8 cellular contexts compared by ENCODE assay signal in genomic region chr7:141551773-141552162, GRCh38. TPM values are rescaled to one million over a fixed set of nuclear protein-coding genes. Genes with fewer than 3 reads are reported as not detected.
A peak's percentile ranks its signal among the peaks of the same experiment; 100 is the strongest.
DNase-seq lines count a peak whose midpoint lies in the region; ATAC-seq and TF ChIP-seq lines count a peak whose summit lies in the region.

No MANE protein-coding gene starts in this region.

- no peaks in the 10 kb centered on the region for H3K36me3 ChIP-seq in CD8-positive, alpha-beta T cell (ENCODE audit: insufficient read depth, low read length)
- H3K36me3 ChIP-seq in thoracic aorta, result peaks cover 4% of the 10 kb centered on the region

- H3K4me3 ChIP-seq in CD8-positive, alpha-beta T cell (ENCODE audit: low read depth, low read length), result peak overlapping the region; percentile 68
- H3K4me3 ChIP-seq in thoracic aorta, result peak overlapping the region; percentile 98

- intact Hi-C loops in CD8-positive, alpha-beta T cell (cut with DNase I, micrococcal nuclease), result loop anchor here (1.0 to 10.0 kb wide), 10 partner anchors 151 to 1157 kb away; partner anchors contain the start of genes BRAF (in 2 of the 2), DENND11 (in 2 of the 2), SSBP1 (in 2 of the 2) and MRPS33 (in 1 of the 2)

- H3K4me3 Mint-ChIP-seq in CD8-positive, alpha-beta T cell, result peak overlapping the region; percentile 93
- peak overlapping the region; percentile 91 for H3K4me3 Mint-ChIP-seq in activated CD8-positive, alpha-beta T cell treated with anti-CD3 and anti-CD28 coated beads, Interleukin-2, amount 10 ng/mL, durations not matched to agents 7 days and 5 days
- H3K4me3 Mint-ChIP-seq in immature natural killer cell, result peak overlapping the region; percentile 88 to 93 (median 91)

- TF ChIP-seq CTCF in CD8-positive, alpha-beta T cell (IDR thresholded peaks at IDR 0.05), result no peak
- TF ChIP-seq CTCF in thoracic aorta (IDR thresholded peaks at IDR 0.05), result no peak

- H3K27ac Mint-ChIP-seq in CD8-positive, alpha-beta T cell, result peak overlapping the region; percentile 83
- peak overlapping the region; percentile 90 for H3K27ac Mint-ChIP-seq in activated CD8-positive, alpha-beta T cell treated with anti-CD3 and anti-CD28 coated beads, Interleukin-2, amount 10 ng/mL, durations not matched to agents 7 days and 5 days
- H3K27ac Mint-ChIP-seq in immature natural killer cell, result peak overlapping the region; percentile 67 to 92 (median 84)

- no peak for ATAC-seq in CD8-positive, alpha-beta T cell
- ATAC-seq in HG02759 (IDR thresholded peaks at IDR 0.05; ENCODE audit: unreplicated experiment), result peak; percentile 14
- ATAC-seq in activated CD8-positive, alpha-beta T cell treated with anti-CD3 and anti-CD28 coated beads, Interleukin-2, amount 10 ng/mL, durations not matched to agents 7 days and 5 days, result peak; percentile 25
- ATAC-seq in thoracic aorta (ENCODE audit: insufficient number of reproducible peaks, low FRiP score, low read depth), result no peak
- ATAC-seq in GM21423 (IDR thresholded peaks at IDR 0.05; ENCODE audit: unreplicated experiment), result no peak

- no peaks in the 10 kb centered on the region for H3K27me3 Mint-ChIP-seq in CD8-positive, alpha-beta T cell (ENCODE audit: low read depth)
- H3K27me3 Mint-ChIP-seq in activated CD8-positive, alpha-beta T cell treated with anti-CD3 and anti-CD28 coated beads, Interleukin-2, amount 10 ng/mL, durations not matched to agents 7 days and 5 days (ENCODE audit: low read depth), result no peaks in the 10 kb centered on the region
- H3K27me3 Mint-ChIP-seq in immature natural killer cell (ENCODE audit: low read depth in 3 of 3), result peaks cover 2% of the 10 kb centered on the region in 3 donors

- no peaks in the 10 kb centered on the region for H3K9me3 ChIP-seq in CD8-positive, alpha-beta T cell (ENCODE audit: low read length)
- no peaks in the 10 kb centered on the region for H3K9me3 ChIP-seq in thoracic aorta

- peaks cover 18% of the 10 kb centered on the region for H3K4me1 ChIP-seq in CD8-positive, alpha-beta T cell (ENCODE audit: insufficient read depth, low read length)
- H3K4me1 ChIP-seq in thoracic aorta (ENCODE audit: control insufficient read depth in 1 of 2, low read depth in 2 of 2), result peaks cover 10 to 17% of the 10 kb centered on the region in 2 donors

- no peaks in the 10 kb centered on the region for H3K9me3 Mint-ChIP-seq in CD8-positive, alpha-beta T cell
- no peaks in the 10 kb centered on the region for H3K9me3 Mint-ChIP-seq in activated CD8-positive, alpha-beta T cell treated with anti-CD3 and anti-CD28 coated beads, Interleukin-2, amount 10 ng/mL, durations not matched to agents 7 days and 5 days (ENCODE audit: insufficient read depth)
- peaks cover 0 to 1% (median 0%) of the 10 kb centered on the region in 6 donors for H3K9me3 Mint-ChIP-seq in immature natural killer cell

- POLR2A ChIA-PET in CD8-positive, alpha-beta T cell (lab: Charles Lee), result interaction anchor here (1.2 to 2.0 kb wide), 6 partner anchors 29 to 537 kb away, joined by 3 to 12 read pairs (median 3); partner anchors contain the start of genes MRPS33 and SSBP1
- POLR2A ChIA-PET in activated CD8-positive, alpha-beta T cell treated with anti-CD3 and anti-CD28 coated beads, Interleukin-2, amount 10 ng/mL, durations not matched to agents 7 days and 5 days (lab: Charles Lee), result interaction anchor here (0.6 to 2.3 kb wide), 6 partner anchors 11 to 186 kb away, joined by 3 to 9 read pairs (median 3); partner anchors contain the start of gene SSBP1

- H3K27me3 ChIP-seq in CD8-positive, alpha-beta T cell (ENCODE audit: insufficient read depth, low read length), result no peaks in the 10 kb centered on the region
- H3K27me3 ChIP-seq in thoracic aorta (replicated peaks; ENCODE audit: insufficient read depth), result no peaks in the 10 kb centered on the region

- no peak for DNase-seq in CD8-positive, alpha-beta T cell
- no peak for DNase-seq in activated CD8-positive, alpha-beta T cell treated with anti-CD3 and anti-CD28 coated beads, Interleukin-2, amount 10 ng/mL, durations not matched to agents 7 days and 5 days
- DNase-seq in immature natural killer cell, result no peak
- no peak for DNase-seq in thoracic aorta (ENCODE audit: low spot score)
- DNase-seq in inferior parietal cortex (ENCODE audit: extremely low spot score), result no peak
- DNase-seq in A172 (ENCODE audit: low spot score), result no peak

- H3K4me1 Mint-ChIP-seq in CD8-positive, alpha-beta T cell (ENCODE audit: low read depth), result peaks cover 31% of the 10 kb centered on the region
- peaks cover 29% of the 10 kb centered on the region for H3K4me1 Mint-ChIP-seq in activated CD8-positive, alpha-beta T cell treated with anti-CD3 and anti-CD28 coated beads, Interleukin-2, amount 10 ng/mL, durations not matched to agents 7 days and 5 days (ENCODE audit: low read depth)
- H3K4me1 Mint-ChIP-seq in immature natural killer cell, result peaks cover 42 to 59% of the 10 kb centered on the region in 2 donors

- peaks cover 24% of the 10 kb centered on the region for H3K36me3 Mint-ChIP-seq in CD8-positive, alpha-beta T cell
- peaks cover 38% of the 10 kb centered on the region for H3K36me3 Mint-ChIP-seq in activated CD8-positive, alpha-beta T cell treated with anti-CD3 and anti-CD28 coated beads, Interleukin-2, amount 10 ng/mL, durations not matched to agents 7 days and 5 days (ENCODE audit: low read depth)
- H3K36me3 Mint-ChIP-seq in immature natural killer cell, result peaks cover 0 to 35% (median 11%) of the 10 kb centered on the region in 3 donors

- CTCF ChIA-PET in CD8-positive, alpha-beta T cell (lab: Charles Lee), result interaction anchor here (1.3 kb wide), 1 partner anchor 20 kb away, joined by 4 read pairs; no protein-coding TSS in a partner anchor
- CTCF ChIA-PET in activated CD8-positive, alpha-beta T cell treated with anti-CD3 and anti-CD28 coated beads, Interleukin-2, amount 10 ng/mL, durations not matched to agents 7 days and 5 days (lab: Charles Lee), result interaction anchor here (0.9 to 3.0 kb wide), 6 partner anchors 11 to 186 kb away, joined by 3 to 11 read pairs (median 4); partner anchors contain the start of gene SSBP1

- H3K27ac ChIP-seq in CD8-positive, alpha-beta T cell (ENCODE audit: low read depth, low read length), result peak overlapping the region; percentile 50
- peak overlapping the region in 1 of 2 donors; percentile 20 for H3K27ac ChIP-seq in thoracic aorta

RNA-seq across cellular contexts. Expression of gene AGK, which starts 0.6 kb away (rescaled TPM):
- total RNA-seq in CD8-positive, alpha-beta T cell, result 10 to 100 TPM; 20.5 to 22.6 TPM
- 10 to 100 TPM; 41.0 to 41.2 TPM for total RNA-seq in activated CD8-positive, alpha-beta T cell treated with anti-CD3 and anti-CD28 coated beads, Interleukin-2, amount 10 ng/mL, durations not matched to agents 7 days and 5 days
- 100 to 1,000 TPM; 104 to 125 (median 108) TPM for polyA plus RNA-seq in immature natural killer cell
- total RNA-seq in thoracic aorta, result 10 to 100 TPM; 27.8 to 28.3 TPM
- total RNA-seq in A172 (2014; rRNA removed; shearing (Covaris generic)), result 29.2 and 30.4 TPM in 2 replicates

Comparison
In these comparisons a context has a peak if more than half of its experiments do, and no peak if none do; other contexts are left out.
1. ATAC-seq: peak in HG02759 (single experiment) and activated CD8-positive, alpha-beta T cell treated with anti-CD3 and anti-CD28 coated beads, Interleukin-2, amount 10 ng/mL, durations not matched to agents 7 days and 5 days (single experiment); none in CD8-positive, alpha-beta T cell (single experiment), thoracic aorta (single experiment) and GM21423 (single experiment).
2. Peak in every context shown above with its lines, with median percentiles within 50 percentile points of each other: H3K27ac Mint-ChIP-seq and H3K4me3 Mint-ChIP-seq.